1 cellular context compared by ENCODE assay signal in the genomic region with DNA sequence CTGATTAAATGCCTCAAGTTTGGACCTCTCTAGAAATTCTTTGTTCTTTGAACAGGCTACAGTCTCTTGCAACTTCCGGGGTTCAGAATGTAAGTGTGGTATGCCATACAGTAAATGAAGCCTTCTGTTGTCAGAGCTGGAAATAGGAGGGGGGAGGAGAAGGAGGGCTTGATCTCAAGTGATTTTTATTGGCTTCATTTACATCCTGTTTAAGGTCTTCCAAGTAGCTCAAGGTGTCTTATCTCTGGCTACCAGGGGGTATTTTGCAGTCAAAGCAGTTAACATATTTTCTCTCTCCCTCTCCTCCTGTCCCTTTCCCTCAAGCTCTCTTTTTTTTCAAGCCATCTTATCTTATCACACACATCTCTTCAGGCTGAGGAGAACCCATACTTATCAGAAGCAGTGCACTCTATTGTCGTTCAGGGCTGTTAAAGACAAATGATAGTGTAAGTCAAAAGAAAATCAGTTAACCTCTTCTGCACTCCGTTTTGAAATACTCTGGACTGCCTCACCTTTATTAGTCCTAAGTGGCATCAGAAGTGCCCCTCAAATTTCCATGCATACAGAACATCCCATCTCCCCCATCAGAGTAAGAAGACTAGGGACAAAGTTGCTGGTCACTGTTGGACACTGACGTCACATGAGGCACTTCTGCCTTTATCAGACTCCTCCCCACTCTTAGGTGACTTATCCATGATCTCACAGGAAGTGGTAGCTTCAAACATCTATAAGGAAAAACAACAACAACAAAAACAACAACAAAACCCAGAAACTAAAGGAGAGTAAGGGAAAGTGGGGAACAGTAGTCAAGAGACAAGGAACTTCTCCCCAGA.
TF ChIP-seq lines count a peak whose summit lies in the region.

No MANE protein-coding gene starts in this region.

TF ChIP-seq in GM12878, 131 proteins besides CTCF, POLR2A, EP300 and RAD21:
- no peak for TF ChIP-seq BHLHE40 (IDR thresholded peaks at IDR 0.05; ENCODE audit: borderline replicate concordance in 1 of 2, low read depth in 2 of 2, low read length in 1 of 2)
- no peak for TF ChIP-seq ETV6 (conservative IDR thresholded peaks at IDR 0.05 in 1 of 2, IDR thresholded peaks at IDR 0.05 in 1 of 2; ENCODE audit: borderline replicate concordance in 1 of 2, low read depth in 1 of 2)
- TF ChIP-seq HDAC2 (IDR thresholded peaks at IDR 0.05) = no peak
- no peak for TF ChIP-seq KDM1A (IDR thresholded peaks at IDR 0.05; ENCODE audit: borderline replicate concordance)
- TF ChIP-seq SMAD1 (IDR thresholded peaks at IDR 0.05; ENCODE audit: low read depth, partially characterized antibody) = no peak
- no peak for TF ChIP-seq SPI1 (IDR thresholded peaks at IDR 0.05; ENCODE audit: borderline replicate concordance, insufficient read depth, low read depth, low read length)
TF ChIP-seq in GM12878: peak in this region for 0.
